In genomic region chr20:10577648-10578047, GRCh38 we compare ENCODE assay signal across 17 cellular contexts.
"Had no signal": no experiment of that assay in that cellular context is flagged by ENCODE, and none has a peak within 500 bp of the region (broad histone marks: within the 10 kb centered on the region; RNA-seq: fewer than 3 reads in every experiment).

No MANE protein-coding gene starts in this region.

- H3K9me3 Mint-ChIP-seq: naive thymus-derived CD4-positive, alpha-beta T cell; nephron progenitor cell had no signal

- FAIRE-seq: colon had no signal

- ATAC-seq: heart left ventricle; naive thymus-derived CD4-positive, alpha-beta T cell had no signal

- H3K4me1 ChIP-seq: sigmoid colon, uterus had no signal

- DNase-seq: dermis blood vessel endothelial cell; erythroblast; foreskin melanocyte; heart left ventricle; hippocampal formation; kidney glomerular epithelial cell; naive thymus-derived CD4-positive, alpha-beta T cell; nephron progenitor cell; posterior cingulate gyrus; sigmoid colon; small intestine; stimulated activated CD4-positive, alpha-beta T cell treated with anti-CD3 and anti-CD28 coated beads, Interleukin-12 subunit alpha, Interleukin-12 subunit beta, amount 100 ng/mL, for 4 hours; stimulated activated naive CD4-positive, alpha-beta T cell treated with Interleukin-2 at 50 U/mL for 16 hours; thyroid gland; upper lobe of left lung; uterus had no signal

- H3K27me3 Mint-ChIP-seq: naive thymus-derived CD4-positive, alpha-beta T cell had no signal

- H3K9me3 ChIP-seq: heart left ventricle, sigmoid colon, thyroid gland, upper lobe of left lung, uterus had no signal

- H3K27ac Mint-ChIP-seq: naive thymus-derived CD4-positive, alpha-beta T cell; nephron progenitor cell had no signal

- H3K4me3 ChIP-seq: heart left ventricle, sigmoid colon, thyroid gland, upper lobe of left lung, uterus had no signal

- H3K36me3 ChIP-seq: heart left ventricle, sigmoid colon, thyroid gland, upper lobe of left lung, uterus had no signal

- H3K27ac ChIP-seq: sigmoid colon, thyroid gland, upper lobe of left lung had no signal

- H3K27me3 ChIP-seq: heart left ventricle, sigmoid colon, thyroid gland, upper lobe of left lung, uterus had no signal

- H3K4me3 Mint-ChIP-seq: naive thymus-derived CD4-positive, alpha-beta T cell; nephron progenitor cell had no signal
